8 cellular contexts compared by ENCODE assay signal in genomic region chr19:48720613-48721296, GRCh38. TPM values are rescaled to one million over a fixed set of nuclear protein-coding genes. Genes with fewer than 3 reads are reported as not detected.
A peak's percentile ranks its signal among the peaks of the same experiment; 100 is the strongest.
DNase-seq lines count a peak whose midpoint lies in the region; ATAC-seq and TF ChIP-seq lines count a peak whose summit lies in the region.

No MANE protein-coding gene starts in this region.

- peak overlapping the region; percentile 99 for H3K27ac Mint-ChIP-seq in HFFc6
- peak overlapping the region; percentile 91 to 99 for H3K27ac Mint-ChIP-seq in activated naive CD4-positive, alpha-beta T cell treated with anti-CD3 and anti-CD28 coated beads, Interleukin-2, amount 50 U/mL, for 72 hours

- H3K27me3 ChIP-seq in cardiac muscle cell (no peaks in the 10 kb centered on the region), trophoblast cell (ENCODE audit: insufficient read depth, low read length) (no peaks in the 10 kb centered on the region), transverse colon (no peaks in the 10 kb centered on the region)

- H3K36me3 Mint-ChIP-seq in HFFc6 (ENCODE audit: low read depth) = peaks cover 7% of the 10 kb centered on the region
- peaks cover 8 to 13% of the 10 kb centered on the region in 2 donors for H3K36me3 Mint-ChIP-seq in activated naive CD4-positive, alpha-beta T cell treated with anti-CD3 and anti-CD28 coated beads, Interleukin-2, amount 50 U/mL, for 72 hours

- peak; percentile 97 to 99 for ATAC-seq in activated naive CD4-positive, alpha-beta T cell treated with anti-CD3 and anti-CD28 coated beads, Interleukin-2, amount 50 U/mL, for 72 hours

- H3K27ac ChIP-seq in SK-N-MC (peak overlapping the region; percentile 74), cardiac muscle cell (peak overlapping the region; percentile 60), trophoblast cell (ENCODE audit: low read depth, low read length) (peak overlapping the region; percentile 4), transverse colon (peak overlapping the region; percentile 81 to 88 (median 86))

- no peak overlapping the region for H2AK5ac ChIP-seq in trophoblast cell (ENCODE audit: low read length)

- H3K36me3 ChIP-seq in SK-N-MC (ENCODE audit: insufficient read depth, low read length) (no peaks in the 10 kb centered on the region), cardiac muscle cell (no peaks in the 10 kb centered on the region), trophoblast cell (ENCODE audit: control insufficient read depth in 1 of 2, insufficient read depth in 2 of 2, low read length in 2 of 2) (no peaks in the 10 kb centered on the region), transverse colon (no peaks in the 10 kb centered on the region)

- H3K4me3 ChIP-seq in SK-N-MC (peak overlapping the region; percentile 93), cardiac muscle cell (peak overlapping the region; percentile 65), trophoblast cell (ENCODE audit: low read depth, low read length) (peak overlapping the region; percentile 77), transverse colon (peak overlapping the region; percentile 8 to 67 (median 43))

- H3K4me2 ChIP-seq in trophoblast cell (ENCODE audit: low read length) = peak overlapping the region; percentile 66

- peak overlapping the region; percentile 28 for H3K18ac ChIP-seq in trophoblast cell (ENCODE audit: low read length)

- no peak overlapping the region for H2BK12ac ChIP-seq in trophoblast cell (ENCODE audit: low read length)

- H3K14ac ChIP-seq in trophoblast cell (ENCODE audit: low read length) = peak overlapping the region; percentile 43

- intact Hi-C loops in transverse colon (cut with DNase I; ENCODE audit: low total_unique reads) = no loop called here

- TF ChIP-seq POLR2A in transverse colon (IDR thresholded peaks at IDR 0.05) = no peak

- in situ Hi-C loops in transverse colon (cut with MboI; ENCODE audit: low pct_ligation_motif_present in 1 of 4, low pct_unique_long_range_greater_than_20kb in 1 of 4, low sequenced_read_pairs in 3 of 4) = no loop called here

- peak overlapping the region; percentile 75 for H4K8ac ChIP-seq in trophoblast cell (ENCODE audit: low read depth, low read length)

- H3K4me1 ChIP-seq in cardiac muscle cell (ENCODE audit: low read depth) (peaks cover 22% of the 10 kb centered on the region), trophoblast cell (ENCODE audit: control insufficient read depth in 1 of 2, insufficient read depth in 2 of 2, low read length in 2 of 2) (peaks cover 6 to 9% of the 10 kb centered on the region in 2 experiments), transverse colon (peaks cover 7 to 36% (median 19%) of the 10 kb centered on the region in 4 donors)

- no peak overlapping the region for H2BK5ac ChIP-seq in trophoblast cell (ENCODE audit: low read depth, low read length, poor library complexity)

- no peak for TF ChIP-seq EP300 in transverse colon (IDR thresholded peaks at IDR 0.05; ENCODE audit: low read depth)

- no peaks in the 10 kb centered on the region for H3K79me2 ChIP-seq in trophoblast cell (ENCODE audit: control insufficient read depth, insufficient read depth, low read length, poor library complexity)

- no peak overlapping the region for H3K4ac ChIP-seq in trophoblast cell (ENCODE audit: low read depth, low read length)

- H2BK120ac ChIP-seq in trophoblast cell (ENCODE audit: insufficient read depth, low read length, poor library complexity) = peak overlapping the region; percentile 19

- H3K9me3 ChIP-seq in SK-N-MC (ENCODE audit: low read depth, low read length) = no peaks in the 10 kb centered on the region
- H3K9me3 ChIP-seq in cardiac muscle cell (ENCODE audit: low read depth) = no peaks in the 10 kb centered on the region
- H3K9me3 ChIP-seq in trophoblast cell (ENCODE audit: insufficient read depth, low read depth, low read length) = no peaks in the 10 kb centered on the region
- H3K9me3 ChIP-seq in transverse colon = no peaks in the 10 kb centered on the region

- no peak overlapping the region for H3K23ac ChIP-seq in trophoblast cell (ENCODE audit: low read length)

- DNase-seq in GM04504 (ENCODE audit: low read depth) = peak; percentile 99
- DNase-seq in HFFc6 = peak; percentile 99
- DNase-seq in NCI-H1048 (lab: John Stamatoyannopoulos, UW) = peak; percentile 78
- DNase-seq in SK-N-MC (ENCODE audit: low read depth, low spot score) = peak; percentile 98
- peak; percentile 88 to 95 for DNase-seq in activated naive CD4-positive, alpha-beta T cell treated with anti-CD3 and anti-CD28 coated beads, Interleukin-2, amount 50 U/mL, for 72 hours (ENCODE audit: low spot score in 2 of 2)
- peak; percentile 100 for DNase-seq in cardiac muscle cell (ENCODE audit: low read depth in 1 of 2, low spot score in 1 of 2)
- peak; percentile 100 for DNase-seq in trophoblast cell
- DNase-seq in transverse colon = peak; percentile 99

- peak overlapping the region; percentile 47 for H4K12ac ChIP-seq in trophoblast cell (ENCODE audit: low read depth, low read length)

- peak overlapping the region; percentile 40 for H4K91ac ChIP-seq in trophoblast cell (ENCODE audit: low read depth, low read length)

- no peaks in the 10 kb centered on the region; the same call in none of the 2 replicates for H3K27me3 Mint-ChIP-seq in HFFc6 (ENCODE audit: insufficient read depth)

- H3K9ac ChIP-seq in SK-N-MC (ENCODE audit: insufficient read length) (peak overlapping the region; percentile 62), trophoblast cell (ENCODE audit: low read length) (peak overlapping the region; percentile 37)

- peaks cover 3% of the 10 kb centered on the region for H3K79me1 ChIP-seq in trophoblast cell (ENCODE audit: low read length)

- no peak for TF ChIP-seq CTCF in HFFc6 (IDR thresholded peaks at IDR 0.05)
- TF ChIP-seq CTCF in cardiac muscle cell (IDR thresholded peaks at IDR 0.05; ENCODE audit: low read depth, low read length) = no peak
- TF ChIP-seq CTCF in transverse colon (IDR thresholded peaks at IDR 0.05) = no peak

- H3K4me3 Mint-ChIP-seq in HFFc6 = peak overlapping the region; percentile 97

- H3K4me1 Mint-ChIP-seq in HFFc6 (ENCODE audit: low read depth) = peaks cover 40% of the 10 kb centered on the region

- peak overlapping the region; percentile 74 for H2AFZ ChIP-seq in trophoblast cell (ENCODE audit: insufficient read depth, low read length, poor library complexity)

- no CpG with 5 or more reads among the region's 42 CpGs for WGBS in trophoblast cell (ENCODE audit: extremely low coverage, insufficient coverage, insufficient read length)
- WGBS in transverse colon (ENCODE audit: low coverage in 1 of 2), 2 donors = 0 to 13% methylated on average over 1 to 42 of the region's 42 CpGs

- 0 out of 2 replicates have a peak, but pooled peaks cover 3% of the 10 kb centered on the region for H3K9me3 Mint-ChIP-seq in HFFc6
- peaks cover 8 to 9% of the 10 kb centered on the region in 2 donors for H3K9me3 Mint-ChIP-seq in activated naive CD4-positive, alpha-beta T cell treated with anti-CD3 and anti-CD28 coated beads, Interleukin-2, amount 50 U/mL, for 72 hours

RNA-seq across cellular contexts. Expression of gene MAMSTR, which starts 1.2 kb away (rescaled TPM):
- total RNA-seq in HFFc6 (2021; fragmentation: NEBNext Ultra II Directional; extraction: Animal tissue kit (Norgen Biotek cat#: 25700)) = 1 to 10 TPM; 2.7 to 4.5 (median 3.0) TPM
- 1 to 10 TPM; 1.1 to 1.4 TPM for total RNA-seq in activated naive CD4-positive, alpha-beta T cell treated with anti-CD3 and anti-CD28 coated beads, Interleukin-2, amount 50 U/mL, for 72 hours
- 3.5 and 4.7 TPM in 2 replicates for total RNA-seq in cardiac muscle cell
- 6.1 and 6.3 TPM in 2 replicates for polyA plus RNA-seq in cardiac muscle cell
- polyA plus RNA-seq in trophoblast cell (2013) = 0.82 and 0.86 TPM in 2 replicates
- 1 to 10 TPM in 2 of 4 donors, under 1 TPM in 1, not detected in 1; 0.55 to 2.2 (median 1.6) TPM for total RNA-seq in transverse colon

RNA-seq across cellular contexts. Expression of gene RASIP1, which starts 19.7 kb away (rescaled TPM):
- total RNA-seq in HFFc6 (2021; fragmentation: NEBNext Ultra II Directional; extraction: Animal tissue kit (Norgen Biotek cat#: 25700)) = under 1 TPM in 1 of 6 experiments, not detected in 5; 0.07 TPM
- under 1 TPM; 0.19 to 0.66 TPM for total RNA-seq in activated naive CD4-positive, alpha-beta T cell treated with anti-CD3 and anti-CD28 coated beads, Interleukin-2, amount 50 U/mL, for 72 hours
- total RNA-seq in cardiac muscle cell = 3.2 and 5.5 TPM in 2 replicates
- 1.5 and 2.9 TPM in 2 replicates for polyA plus RNA-seq in cardiac muscle cell
- 0.53 and 0.64 TPM in 2 replicates for polyA plus RNA-seq in trophoblast cell (2013)
- 10 to 100 TPM in 2 of 4 donors, 1 to 10 TPM in 2; 3.0 to 11.1 (median 7.0) TPM for total RNA-seq in transverse colon

RNA-seq across cellular contexts. Expression of gene FUT2, which starts 25.0 kb away (rescaled TPM):
- total RNA-seq in HFFc6 (2021; fragmentation: NEBNext Ultra II Directional; extraction: Animal tissue kit (Norgen Biotek cat#: 25700)) = not detected
- total RNA-seq in activated naive CD4-positive, alpha-beta T cell treated with anti-CD3 and anti-CD28 coated beads, Interleukin-2, amount 50 U/mL, for 72 hours = not detected
- not detected in 2 replicates for total RNA-seq in cardiac muscle cell
- 0.11 and 0.55 TPM in 2 replicates for polyA plus RNA-seq in cardiac muscle cell
- not detected in 2 replicates for polyA plus RNA-seq in trophoblast cell (2013)
- 10 to 100 TPM; 32.5 to 68.6 (median 55.1) TPM for total RNA-seq in transverse colon

RNA-seq across cellular contexts. Expression of gene IZUMO1, which starts 26.0 kb away (rescaled TPM):
- not detected for total RNA-seq in HFFc6 (2021; fragmentation: NEBNext Ultra II Directional; extraction: Animal tissue kit (Norgen Biotek cat#: 25700))
- total RNA-seq in activated naive CD4-positive, alpha-beta T cell treated with anti-CD3 and anti-CD28 coated beads, Interleukin-2, amount 50 U/mL, for 72 hours = not detected
- total RNA-seq in cardiac muscle cell = not detected in 2 replicates
- 0.94 TPM in 1 of 2 replicates, not detected in the other for polyA plus RNA-seq in cardiac muscle cell
- polyA plus RNA-seq in trophoblast cell (2013) = 0.08 and 0.10 TPM in 2 replicates
- not detected for total RNA-seq in transverse colon

RNA-seq across cellular contexts. Expression of gene FUT1, which starts 31.7 kb away (rescaled TPM):
- under 1 TPM in 3 of 6 experiments, not detected in 3; 0.05 to 0.06 (median 0.05) TPM for total RNA-seq in HFFc6 (2021; fragmentation: NEBNext Ultra II Directional; extraction: Animal tissue kit (Norgen Biotek cat#: 25700))
- under 1 TPM in 1 of 2 donors, not detected in 1; 0.41 TPM for total RNA-seq in activated naive CD4-positive, alpha-beta T cell treated with anti-CD3 and anti-CD28 coated beads, Interleukin-2, amount 50 U/mL, for 72 hours
- 0.14 and 0.21 TPM in 2 replicates for total RNA-seq in cardiac muscle cell
- not detected in 2 replicates for polyA plus RNA-seq in cardiac muscle cell
- 0.71 and 0.79 TPM in 2 replicates for polyA plus RNA-seq in trophoblast cell (2013)
- under 1 TPM; 0.27 to 1.00 (median 0.58) TPM for total RNA-seq in transverse colon

Comparison
In these comparisons a context has a peak if more than half of its experiments do, and no peak if none do; other contexts are left out.
1. Peak in every context shown above with its lines: DNase-seq, ATAC-seq, H3K4me3 ChIP-seq and H3K27ac ChIP-seq.
2. H3K27ac ChIP-seq: peak in every context shown above with its lines; median percentile 86 in transverse colon; 74 in SK-N-MC; 60 in cardiac muscle cell; 4 in trophoblast cell.
3. H3K4me3 ChIP-seq: peak in every context shown above with its lines; median percentile 93 in SK-N-MC; 77 in trophoblast cell; 65 in cardiac muscle cell; 43 in transverse colon.
4. RNA of gene FUT2, which starts 25.0 kb away (total RNA-seq): 32.5 to 68.6 TPM in transverse colon; not detected in HFFc6, not detected in activated naive CD4-positive, alpha-beta T cell treated with anti-CD3 and anti-CD28 coated beads, Interleukin-2, amount 50 U/mL, for 72 hours and not detected in cardiac muscle cell; every median in the first group is over 10 times any median in the second.